ENCODE assay signal across 25 cellular contexts in the genomic region with DNA sequence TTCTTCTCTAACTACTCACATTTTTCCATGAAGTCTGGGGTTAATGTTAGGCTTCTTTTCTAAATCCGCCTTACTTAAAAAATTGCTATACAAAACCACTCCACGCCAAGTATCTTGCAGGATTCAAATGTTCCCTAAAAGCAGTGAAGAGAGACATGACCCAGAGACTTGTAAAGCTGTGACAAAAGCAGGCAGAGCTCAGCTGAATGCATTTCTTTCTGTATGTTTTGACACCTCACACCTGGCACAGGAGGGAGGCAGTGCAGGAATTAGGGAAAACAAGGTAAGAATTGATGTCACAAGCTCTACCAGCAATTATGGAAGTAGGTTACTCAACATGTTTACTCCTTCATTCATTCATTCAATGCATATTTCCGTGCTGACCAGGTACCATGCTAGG.
A peak's percentile ranks its signal among the peaks of the same experiment; 100 is the strongest.
DNase-seq lines count a peak whose midpoint lies in the region; ATAC-seq and TF ChIP-seq lines count a peak whose summit lies in the region.
"Had no signal": no experiment of that assay in that cellular context is flagged by ENCODE, and none has a peak within 500 bp of the region (broad histone marks: within the 10 kb centered on the region; RNA-seq: fewer than 3 reads in every experiment).

No MANE protein-coding gene starts in this region.

- peaks cover 2% of the 10 kb centered on the region for H3K36me3 Mint-ChIP-seq in activated T-cell treated with anti-CD3 and anti-CD28 coated beads, Interleukin-2, amount 50 U/mL, for 24 hours (ENCODE audit: low read depth)
- peaks cover under 1% of the 10 kb centered on the region for H3K36me3 Mint-ChIP-seq in activated T-cell treated with anti-CD3 and anti-CD28 coated beads, Interleukin-2, amount 50 U/mL, for 4 hours (ENCODE audit: insufficient read depth)
- no peaks in the 10 kb centered on the region for H3K36me3 Mint-ChIP-seq in CD4-positive, alpha-beta memory T cell
- H3K36me3 Mint-ChIP-seq in activated naive CD8-positive, alpha-beta T cell: no peaks in the 10 kb centered on the region
- no peaks in the 10 kb centered on the region for H3K36me3 Mint-ChIP-seq in neural progenitor cell

- intact Hi-C loops in CD4-positive, alpha-beta memory T cell (cut with micrococcal nuclease): no loop called here

- no peaks in the 10 kb centered on the region for H3K27me3 ChIP-seq in CD4-positive, alpha-beta memory T cell (ENCODE audit: insufficient read depth, low read length)
- no peaks in the 10 kb centered on the region for H3K27me3 ChIP-seq in neural progenitor cell

- ATAC-seq in activated T-cell treated with anti-CD3 and anti-CD28 coated beads, Interleukin-2, amount 50 U/mL, for 4 hours: no peak
- ATAC-seq: A549, HCT116 had no signal

- H3K4me2 ChIP-seq in neural progenitor cell: no peak overlapping the region
- H3K4me2 ChIP-seq: A549 had no signal

- H3K4me1 Mint-ChIP-seq in activated T-cell treated with anti-CD3 and anti-CD28 coated beads, Interleukin-2, amount 50 U/mL, for 24 hours (ENCODE audit: low read depth): peaks cover 88% of the 10 kb centered on the region
- H3K4me1 Mint-ChIP-seq in activated T-cell treated with anti-CD3 and anti-CD28 coated beads, Interleukin-2, amount 50 U/mL, for 4 hours (ENCODE audit: low read depth): peaks cover 79% of the 10 kb centered on the region
- peaks cover 45 to 87% (median 58%) of the 10 kb centered on the region in 4 donors for H3K4me1 Mint-ChIP-seq in CD4-positive, alpha-beta memory T cell
- H3K4me1 Mint-ChIP-seq in activated naive CD8-positive, alpha-beta T cell (ENCODE audit: low read depth): peaks cover 86% of the 10 kb centered on the region
- H3K4me1 Mint-ChIP-seq in neural progenitor cell: peaks cover 24% of the 10 kb centered on the region

- no peak overlapping the region for H3K4me3 Mint-ChIP-seq in activated T-cell treated with anti-CD3 and anti-CD28 coated beads, Interleukin-2, amount 50 U/mL, for 24 hours
- H3K4me3 Mint-ChIP-seq in activated T-cell treated with anti-CD3 and anti-CD28 coated beads, Interleukin-2, amount 50 U/mL, for 4 hours: no peak overlapping the region
- H3K4me3 Mint-ChIP-seq in CD4-positive, alpha-beta memory T cell: peak overlapping the region in 2 of 8 donors; percentile 11 to 42
- H3K4me3 Mint-ChIP-seq in activated naive CD8-positive, alpha-beta T cell: no peak overlapping the region
- H3K4me3 Mint-ChIP-seq in neural progenitor cell: no peak overlapping the region
- H3K4me3 Mint-ChIP-seq: CD8-positive, alpha-beta memory T cell had no signal

- no peak for TF ChIP-seq CTCF in neural progenitor cell (IDR thresholded peaks at IDR 0.05)

- CTCF ChIA-PET in CD4-positive, alpha-beta memory T cell (lab: Charles Lee; ENCODE audit: partially characterized antibody): interaction anchor here (1.1 to 3.4 kb wide), 2 partner anchors 374 to 379 kb away, joined by 3 to 20 read pairs; no protein-coding TSS in a partner anchor

- H3K79me2 ChIP-seq in neural progenitor cell (ENCODE audit: low read depth): no peaks in the 10 kb centered on the region

- H4K20me1 ChIP-seq in neural progenitor cell (ENCODE audit: low read depth): no peaks in the 10 kb centered on the region

- H3K27me3 Mint-ChIP-seq in activated T-cell treated with anti-CD3 and anti-CD28 coated beads, Interleukin-2, amount 50 U/mL, for 24 hours: no peaks in the 10 kb centered on the region
- H3K27me3 Mint-ChIP-seq in activated T-cell treated with anti-CD3 and anti-CD28 coated beads, Interleukin-2, amount 50 U/mL, for 4 hours (ENCODE audit: low read depth): no peaks in the 10 kb centered on the region
- no peaks in the 10 kb centered on the region for H3K27me3 Mint-ChIP-seq in CD4-positive, alpha-beta memory T cell
- no peaks in the 10 kb centered on the region for H3K27me3 Mint-ChIP-seq in activated naive CD8-positive, alpha-beta T cell
- H3K27me3 Mint-ChIP-seq in neural progenitor cell (ENCODE audit: insufficient read depth, low read depth): no peaks in the 10 kb centered on the region
- H3K27me3 Mint-ChIP-seq: CD8-positive, alpha-beta memory T cell had no signal

- H3K4me1 ChIP-seq in CD4-positive, alpha-beta memory T cell (ENCODE audit: insufficient read depth, low read length): peaks cover 44% of the 10 kb centered on the region
- peaks cover 3% of the 10 kb centered on the region for H3K4me1 ChIP-seq in neural progenitor cell

- DNase-seq in activated T-cell treated with anti-CD3 and anti-CD28 coated beads, Interleukin-2, amount 50 U/mL, for 24 hours: no peak
- DNase-seq in activated T-cell treated with anti-CD3 and anti-CD28 coated beads, Interleukin-2, amount 50 U/mL, for 4 hours: no peak
- DNase-seq in CD4-positive, alpha-beta memory T cell: no peak
- DNase-seq in neural progenitor cell (ENCODE audit: low spot score) (no peak), Ammon's horn (ENCODE audit: low spot score) (no peak), Kasumi-1 (lab: John Stamatoyannopoulos, UW) (no peak)
- DNase-seq in stimulated activated naive CD4-positive, alpha-beta T cell (lab: John Stamatoyannopoulos, UW): no peak
- DNase-seq: Calu3; DMS153; GOT3; IMR-90; MV-4-11; NCI-H1105 treated with DMSO at 0.1 percent for 48 hours; NCI-H2029 treated with DMSO at 0.1 percent for 48 hours; NCI-H2171; NCI-H345; NCI-H524; NCI-H774; NK-92 treated with Interleukin-12 subunit alpha and Interleukin-12 subunit beta, amount 100 ng/mL, for 24 hours; SHP77 treated with DMSO at 0.1 percent for 48 hours had no signal

- POLR2A ChIA-PET in CD4-positive, alpha-beta memory T cell (lab: Charles Lee; ENCODE audit: partially characterized antibody): interaction anchor here (1.3 kb wide), 1 partner anchor 14 kb away, joined by 3 read pairs; no protein-coding TSS in a partner anchor

- no peak overlapping the region for H3K4me3 ChIP-seq in CD4-positive, alpha-beta memory T cell (ENCODE audit: low read length in 2 of 2)
- no peak overlapping the region for H3K4me3 ChIP-seq in neural progenitor cell
- H3K4me3 ChIP-seq: A549 had no signal

- H2AFZ ChIP-seq in neural progenitor cell (replicated peaks): peak overlapping the region; percentile 38

- no peak overlapping the region for H3K9ac ChIP-seq in neural progenitor cell

- peak overlapping the region; percentile 17 for H3K27ac Mint-ChIP-seq in activated T-cell treated with anti-CD3 and anti-CD28 coated beads, Interleukin-2, amount 50 U/mL, for 24 hours
- peak overlapping the region in 5 of 7 donors; percentile 47 to 84 (median 71) for H3K27ac Mint-ChIP-seq in CD4-positive, alpha-beta memory T cell
- H3K27ac Mint-ChIP-seq in activated naive CD8-positive, alpha-beta T cell: peak overlapping the region; percentile 86
- H3K27ac Mint-ChIP-seq in neural progenitor cell: no peak overlapping the region

- H3F3A ChIP-seq in neural progenitor cell (ENCODE audit: low read depth): no peaks in the 10 kb centered on the region

- no peaks in the 10 kb centered on the region for H3K9me3 ChIP-seq in CD4-positive, alpha-beta memory T cell (ENCODE audit: control insufficient read depth in 1 of 2, low read length in 2 of 2)
- H3K9me3 ChIP-seq in neural progenitor cell (ENCODE audit: low read depth): no peaks in the 10 kb centered on the region
- H3K9me3 ChIP-seq: A549 had no signal

- H3K27ac ChIP-seq in CD4-positive, alpha-beta memory T cell (ENCODE audit: low read depth, low read length): no peak overlapping the region
- H3K27ac ChIP-seq in neural progenitor cell: no peak overlapping the region
- H3K27ac ChIP-seq: RWPE1 had no signal

- peaks cover 7% of the 10 kb centered on the region for H3K9me3 Mint-ChIP-seq in activated T-cell treated with anti-CD3 and anti-CD28 coated beads, Interleukin-2, amount 50 U/mL, for 24 hours
- no peaks in the 10 kb centered on the region for H3K9me3 Mint-ChIP-seq in activated T-cell treated with anti-CD3 and anti-CD28 coated beads, Interleukin-2, amount 50 U/mL, for 4 hours
- H3K9me3 Mint-ChIP-seq in CD4-positive, alpha-beta memory T cell: peaks cover 0 to 3% (median 0%) of the 10 kb centered on the region in 8 donors
- H3K9me3 Mint-ChIP-seq in activated naive CD8-positive, alpha-beta T cell (ENCODE audit: low read depth): no peaks in the 10 kb centered on the region
- peaks cover under 1% of the 10 kb centered on the region for H3K9me3 Mint-ChIP-seq in neural progenitor cell
- H3K9me3 Mint-ChIP-seq: CD8-positive, alpha-beta memory T cell had no signal

- no peaks in the 10 kb centered on the region for H3K36me3 ChIP-seq in CD4-positive, alpha-beta memory T cell (ENCODE audit: insufficient read depth, low read length)
- H3K36me3 ChIP-seq in neural progenitor cell: no peaks in the 10 kb centered on the region
